Comparison of ENCODE assay signal across 8 cellular contexts in genomic region chr12:49428652-49429549, GRCh38.
DNase-seq lines count a peak whose midpoint lies in the region; ATAC-seq and TF ChIP-seq lines count a peak whose summit lies in the region.

No MANE protein-coding gene starts in this region.

- H3K9me3 ChIP-seq in SK-N-MC (ENCODE audit: low read depth, low read length): no peaks in the 10 kb centered on the region; the same call in 1 of the 2 replicates

- peaks cover 29% of the 10 kb centered on the region for H3K9me3 Mint-ChIP-seq in nephron progenitor cell

- ATAC-seq in HG02885 (IDR thresholded peaks at IDR 0.05; ENCODE audit: poor library complexity, unreplicated experiment) (peak; percentile 58), HG02571 (IDR thresholded peaks at IDR 0.05; ENCODE audit: unreplicated experiment) (no peak)

- TF ChIP-seq POLR2A in erythroblast (IDR thresholded peaks at IDR 0.05; ENCODE audit: low read length): no peak

- peak overlapping the region; percentile 19; the same call in 1 of the 2 replicates for H3K27ac ChIP-seq in SK-N-MC

- H3K9ac ChIP-seq in SK-N-MC (ENCODE audit: insufficient read length): no peak overlapping the region

- peaks cover 45% of the 10 kb centered on the region for H3K36me3 Mint-ChIP-seq in nephron progenitor cell (ENCODE audit: low read depth)

- peaks cover 9% of the 10 kb centered on the region for H3K4me1 Mint-ChIP-seq in nephron progenitor cell

- no peak overlapping the region for H3K27ac Mint-ChIP-seq in nephron progenitor cell

- no peaks in the 10 kb centered on the region for H3K27me3 Mint-ChIP-seq in nephron progenitor cell (ENCODE audit: low read depth, poor library complexity)

- DNase-seq in ELR (ENCODE audit: low read depth): peak; percentile 73
- no peak for DNase-seq in SK-N-MC (ENCODE audit: low read depth, low spot score)
- DNase-seq in kidney glomerular epithelial cell (lab: John Stamatoyannopoulos, UW): peak; percentile 39
- DNase-seq in GM19238 (ENCODE audit: insufficient read length, low spot score): no peak
- DNase-seq in nephron progenitor cell: no peak
- no peak for DNase-seq in erythroblast (lab: John Stamatoyannopoulos, UW)

- no peak overlapping the region for H3K4me3 ChIP-seq in SK-N-MC

- TF ChIP-seq CTCF in nephron progenitor cell (IDR thresholded peaks at IDR 0.05): no peak

- H3K4me3 Mint-ChIP-seq in nephron progenitor cell: no peak overlapping the region

- peaks cover 16% of the 10 kb centered on the region; the same call in 1 of the 2 replicates for H3K36me3 ChIP-seq in SK-N-MC (ENCODE audit: insufficient read depth, low read length)

Comparison
In these comparisons a context has a peak if more than half of its experiments do, and no peak if none do; other contexts are left out.
1. DNase-seq: peak in ELR (single experiment) and kidney glomerular epithelial cell (single experiment); none in SK-N-MC (single experiment), GM19238 (single experiment), nephron progenitor cell (single experiment) and erythroblast (0 of 2).